13 cellular contexts compared by ENCODE assay signal in the genomic region with DNA sequence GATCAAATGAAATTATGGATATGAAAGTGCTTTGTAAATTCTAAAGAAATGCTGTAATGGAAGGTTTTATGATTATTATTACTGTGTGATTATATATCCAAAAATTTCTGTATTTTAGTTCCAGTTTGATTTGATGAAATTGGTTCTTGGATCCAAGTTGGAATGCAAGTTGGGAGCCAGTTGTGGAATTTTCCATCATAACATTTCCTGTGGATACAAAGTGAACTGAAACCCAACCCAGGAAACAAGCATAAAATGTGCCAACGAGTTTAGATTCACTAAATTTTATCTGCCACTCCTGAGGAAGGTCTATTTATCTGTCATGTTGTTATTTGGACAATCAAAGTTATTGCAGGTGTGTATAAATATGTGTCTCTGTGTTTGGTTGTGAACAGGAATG.
"Had no signal": no experiment of that assay in that cellular context is flagged by ENCODE, and none has a peak within 500 bp of the region (broad histone marks: within the 10 kb centered on the region; RNA-seq: fewer than 3 reads in every experiment).

No MANE protein-coding gene starts in this region.

- DNase-seq: activated CD4-positive, alpha-beta memory T cell treated with anti-CD3 and anti-CD28 coated beads, Interleukin-2, amount 10 ng/mL, durations not matched to agents 7 days and 5 days; activated CD4-positive, CD25-positive, alpha-beta regulatory T cell treated with anti-CD3 and anti-CD28 coated beads, Interleukin-2, amount 50 U/mL, for 72 hours; activated naive CD8-positive, alpha-beta T cell treated with anti-CD3 and anti-CD28 coated beads, Interleukin-2, amount 10 ng/mL, durations not matched to agents 7 days and 5 days; activated T-cell treated with anti-CD3 and anti-CD28 coated beads, Interleukin-2, amount 50 U/mL, for 48 hours; aorta; heart left ventricle; immature natural killer cell; midbrain; substantia nigra; transverse colon had no signal

- ATAC-seq: heart left ventricle; stimulated activated memory B cell treated with anti-CD40 and anti-IgM and Interleukin-4, amounts not matched to agents 10 μg/mL and 1 μg/mL and 100 μg/mL, for 72 hours had no signal

- H3K4me3 ChIP-seq: esophagus muscularis mucosa, heart left ventricle, transverse colon, vagina had no signal
